19 cellular contexts compared by ENCODE assay signal in the genomic region with DNA sequence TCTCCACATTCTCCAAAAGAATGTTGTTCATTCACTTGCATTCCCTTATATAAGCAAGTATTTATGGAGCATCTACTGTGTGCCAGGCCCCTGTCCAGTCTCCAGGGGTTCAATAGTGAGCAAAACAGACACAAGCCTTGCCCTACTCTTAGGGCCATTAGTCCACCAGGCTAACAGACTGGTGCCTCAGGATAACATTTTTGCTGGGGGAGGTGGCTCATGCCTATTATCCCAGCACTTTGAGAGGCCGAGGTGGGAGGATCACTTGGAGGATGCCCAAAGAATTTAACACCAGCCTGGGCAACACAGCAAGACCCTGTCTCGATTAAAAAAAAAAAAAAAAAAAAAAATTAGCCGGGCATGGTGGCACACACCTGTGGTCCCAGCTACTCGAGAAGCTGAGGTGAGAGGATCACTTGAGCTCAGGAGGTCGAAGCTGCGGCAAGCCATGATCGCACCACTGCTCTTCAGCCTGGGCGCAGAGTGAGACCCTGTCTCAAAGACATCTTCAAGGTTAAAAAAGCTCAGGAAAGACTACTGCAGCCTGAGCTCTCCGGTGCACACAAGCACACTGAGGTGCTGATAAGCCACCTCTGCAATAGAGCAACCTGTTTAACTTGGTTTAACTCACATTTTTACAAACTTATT. TPM values are rescaled to one million over a fixed set of nuclear protein-coding genes. Genes with fewer than 3 reads are reported as not detected.
A peak's percentile ranks its signal among the peaks of the same experiment; 100 is the strongest.
DNase-seq lines count a peak whose midpoint lies in the region; ATAC-seq and TF ChIP-seq lines count a peak whose summit lies in the region.
"Had no signal": no experiment of that assay in that cellular context is flagged by ENCODE, and none has a peak within 500 bp of the region (broad histone marks: within the 10 kb centered on the region; RNA-seq: fewer than 3 reads in every experiment).

No MANE protein-coding gene starts in this region.

- H3K27ac ChIP-seq in heart right ventricle = peak overlapping the region in 8 of 10 donors; percentile 14 to 76 (median 41)
- H3K27ac ChIP-seq in vagina = peak overlapping the region; percentile 29
- H3K27ac ChIP-seq: A549, left lung, PC-9 had no signal

- intact Hi-C loops in heart right ventricle (cut with DNase I) = loop anchor here in 2 of 10 donors (10.0 kb wide), 1 partner anchor 156 kb away; no protein-coding TSS in a partner anchor
- intact Hi-C loops in Right ventricle myocardium superior (cut with DNase I) = no loop called here
- intact Hi-C loops in left ventricle myocardium superior (cut with micrococcal nuclease) = no loop called here
- intact Hi-C loops in vagina (cut with DNase I) = no loop called here

- TF ChIP-seq CTCF in heart right ventricle (IDR thresholded peaks at IDR 0.05) (no peak), vagina (IDR thresholded peaks at IDR 0.05) (no peak)

- no peak for DNase-seq in heart right ventricle
- DNase-seq in Right ventricle myocardium superior = no peak
- peak; percentile 9 for DNase-seq in left ventricle myocardium superior
- no peak for DNase-seq in vagina (ENCODE audit: extremely low spot score in 2 of 2)
- DNase-seq: activated CD4-positive, alpha-beta memory T cell treated with anti-CD3 and anti-CD28 coated beads for 36 hours; effector memory CD8-positive, alpha-beta T cell; Karpas-422; NCI-H1105; NCI-H2171; NCI-H748 treated with DMSO at 0.1 percent for 48 hours; PC-9 had no signal

- TF ChIP-seq POLR2A in vagina (IDR thresholded peaks at IDR 0.05) = no peak

- H3K27me3 ChIP-seq in heart right ventricle = no peaks in the 10 kb centered on the region
- H3K27me3 ChIP-seq in vagina = no peaks in the 10 kb centered on the region
- H3K27me3 ChIP-seq: left lung, upper lobe of left lung had no signal

- WGBS in heart right ventricle, 2 donors = 86 to 88% methylated on average over 9 of the region's 9 CpGs

- peak in 3 of 8 donors; percentile 5 to 21 (median 10) for ATAC-seq in heart right ventricle
- ATAC-seq in Right ventricle myocardium superior (ENCODE audit: poor library complexity) = no peak
- no peak for ATAC-seq in left ventricle myocardium superior
- no peak for ATAC-seq in HG03521 (IDR thresholded peaks at IDR 0.05; ENCODE audit: unreplicated experiment)
- ATAC-seq in HG03045 (IDR thresholded peaks at IDR 0.05; ENCODE audit: unreplicated experiment) = no peak
- ATAC-seq: effector memory CD8-positive, alpha-beta T cell; stimulated activated effector memory CD8-positive, alpha-beta T cell treated with anti-CD3 and anti-CD28 coated beads, Interleukin-12 subunit alpha, Interleukin-12 subunit beta, amount 100 ng/mL, for 72 hours had no signal

- H3K4me3 ChIP-seq in heart right ventricle = no peak overlapping the region
- H3K4me3 ChIP-seq in vagina = no peak overlapping the region
- H3K4me3 ChIP-seq: A549, left lung, PC-9, upper lobe of left lung had no signal

- no peaks in the 10 kb centered on the region for H3K9me3 ChIP-seq in heart right ventricle
- H3K9me3 ChIP-seq in vagina = no peaks in the 10 kb centered on the region
- H3K9me3 ChIP-seq: A549, left lung, upper lobe of left lung had no signal

- no peaks in the 10 kb centered on the region for H3K36me3 ChIP-seq in heart right ventricle
- H3K36me3 ChIP-seq in vagina = no peaks in the 10 kb centered on the region
- H3K36me3 ChIP-seq: left lung, upper lobe of left lung had no signal

- H3K4me1 ChIP-seq in heart right ventricle (peaks cover 0 to 36% (median 21%) of the 10 kb centered on the region in 9 donors), vagina (no peaks in the 10 kb centered on the region)

RNA-seq across cellular contexts. Expression of a gene that starts 19.9 kb away (rescaled TPM):
- under 1 TPM in 6 of 10 donors, not detected in 4; 0.09 to 0.72 (median 0.24) TPM for total RNA-seq in heart right ventricle
- polyA plus RNA-seq in heart right ventricle = under 1 TPM; 0.32 to 0.37 TPM
- total RNA-seq in Right ventricle myocardium superior = 0.43 TPM
- 0.40 TPM for total RNA-seq in left ventricle myocardium superior
- 2.0 TPM for total RNA-seq in vagina
- total RNA-seq: fibroblast of villous mesenchyme, PC-9 had no signal
- polyA plus RNA-seq: CD14-positive monocyte had no signal

RNA-seq across cellular contexts. Expression of a gene that starts 38.2 kb away (rescaled TPM):
- total RNA-seq in heart right ventricle (1 to 10 TPM in 2 of 10 donors, under 1 TPM in 3, not detected in 5; 0.41 to 2.3 (median 0.86) TPM), Right ventricle myocardium superior (0.56 TPM), left ventricle myocardium superior (0.67 TPM), vagina (not detected)
- polyA plus RNA-seq in heart right ventricle = under 1 TPM in 1 of 2 donors, not detected in 1; 0.91 TPM
- total RNA-seq: activated CD4-positive, alpha-beta memory T cell treated with anti-CD3 and anti-CD28 coated beads for 36 hours; fibroblast of villous mesenchyme; PC-9 had no signal
- polyA plus RNA-seq: A549, CD14-positive monocyte had no signal

RNA-seq across cellular contexts. Expression of a gene that starts 44.8 kb away (rescaled TPM):
- total RNA-seq in heart right ventricle (100 to 1,000 TPM; 104 to 198 (median 146) TPM), Right ventricle myocardium superior (181 TPM), left ventricle myocardium superior (217 TPM), vagina (51.1 TPM)
- polyA plus RNA-seq in heart right ventricle = 10 to 100 TPM; 46.3 to 90.9 TPM

RNA-seq across cellular contexts. Expression of a gene that starts 51.2 kb away (rescaled TPM):
- total RNA-seq in heart right ventricle (10 to 100 TPM; 32.2 to 67.1 (median 37.6) TPM), Right ventricle myocardium superior (46.3 TPM), left ventricle myocardium superior (47.3 TPM), vagina (32.4 TPM)
- 10 to 100 TPM; 20.3 to 37.4 TPM for polyA plus RNA-seq in heart right ventricle

RNA-seq across cellular contexts. Expression of a gene that starts 51.3 kb away (rescaled TPM):
- total RNA-seq in heart right ventricle (10 to 100 TPM; 35.1 to 51.5 (median 41.4) TPM), Right ventricle myocardium superior (41.0 TPM), left ventricle myocardium superior (38.8 TPM), vagina (36.1 TPM)
- polyA plus RNA-seq in heart right ventricle = 10 to 100 TPM; 29.9 to 89.7 TPM
